Comparison of ENCODE assay signal across 7 cellular contexts in genomic region chr19:1261863-1262686, GRCh38. TPM values are rescaled to one million over a fixed set of nuclear protein-coding genes. Genes with fewer than 3 reads are reported as not detected.
A peak's percentile ranks its signal among the peaks of the same experiment; 100 is the strongest.
DNase-seq lines count a peak whose midpoint lies in the region; ATAC-seq and TF ChIP-seq lines count a peak whose summit lies in the region.

No MANE protein-coding gene starts in this region.

- peak; percentile 69 for DNase-seq in H7
- DNase-seq in RPMI8226: peak; percentile 88
- peak; percentile 95 to 96 (median 96) for DNase-seq in mucosa of descending colon
- DNase-seq in uterus: peak; percentile 89
- DNase-seq in NCI-H526 treated with DMSO at 0.1 percent for 48 hours (lab: John Stamatoyannopoulos, UW): no peak
- DNase-seq in stimulated activated CD4-positive, alpha-beta T cell treated with anti-CD3 and anti-CD28 coated beads, Interleukin-2, amount 100 ng/mL, for 48 hours: no peak

- H3K4me1 ChIP-seq in ectodermal cell (ENCODE audit: control insufficient read depth, insufficient read depth, low read length) (peaks cover 61% of the 10 kb centered on the region), mucosa of descending colon (ENCODE audit: low read depth) (peaks cover 70% of the 10 kb centered on the region), uterus (peaks cover 25 to 58% of the 10 kb centered on the region in 2 donors)

- peaks cover 3% of the 10 kb centered on the region for H3K36me3 ChIP-seq in H7 (replicated peaks; ENCODE audit: control insufficient read depth, insufficient read depth, low read length)
- H3K36me3 ChIP-seq in ectodermal cell (ENCODE audit: control insufficient read depth, insufficient read depth, low read length): peaks cover 1% of the 10 kb centered on the region
- no peaks in the 10 kb centered on the region for H3K36me3 ChIP-seq in mucosa of descending colon (ENCODE audit: low read depth)
- no peaks in the 10 kb centered on the region for H3K36me3 ChIP-seq in uterus

- TF ChIP-seq CTCF in mucosa of descending colon (IDR thresholded peaks at IDR 0.05) (no peak), uterus (IDR thresholded peaks at IDR 0.05) (no peak)

- H3K27ac ChIP-seq in ectodermal cell (ENCODE audit: insufficient read depth, low read depth, low read length, poor library complexity, severe bottlenecking) (peak overlapping the region; percentile 13), uterus (peak overlapping the region; percentile 94 to 95)

- intact Hi-C loops in mucosa of descending colon (cut with DNase I, micrococcal nuclease): no loop called here
- intact Hi-C loops in uterus (cut with DNase I; ENCODE audit: low total_unique reads): no loop called here

- peak in 1 of 2 donors; percentile 52 for TF ChIP-seq POLR2A in uterus (IDR thresholded peaks at IDR 0.05)

- peak; percentile 51 for ATAC-seq in mucosa of descending colon

- H3K9me3 ChIP-seq in ectodermal cell (ENCODE audit: control insufficient read depth, low read length): no peaks in the 10 kb centered on the region
- no peaks in the 10 kb centered on the region for H3K9me3 ChIP-seq in mucosa of descending colon
- no peaks in the 10 kb centered on the region for H3K9me3 ChIP-seq in uterus

- H3K27me3 ChIP-seq in H7 (ENCODE audit: control insufficient read depth, insufficient read depth, low read length): peaks cover under 1% of the 10 kb centered on the region; the same call in 1 of the 2 replicates
- H3K27me3 ChIP-seq in ectodermal cell (ENCODE audit: control insufficient read depth, insufficient read depth, low read length, poor library complexity, severe bottlenecking): peaks cover 2% of the 10 kb centered on the region
- no peaks in the 10 kb centered on the region for H3K27me3 ChIP-seq in uterus

- 48 to 52% methylated on average over 28 of the region's 28 CpGs for WGBS in ectodermal cell, 2 experiments

- H3K4me3 ChIP-seq in H7 (ENCODE audit: insufficient read depth, low read depth, low read length): peak overlapping the region; percentile 78
- peak overlapping the region; percentile 71 for H3K4me3 ChIP-seq in ectodermal cell (ENCODE audit: insufficient read depth, low read depth, low read length)
- no peak overlapping the region for H3K4me3 ChIP-seq in mucosa of descending colon
- peak overlapping the region; percentile 48 to 59 for H3K4me3 ChIP-seq in uterus

RNA-seq across cellular contexts. Expression of gene CIRBP, which starts 7.1 kb away (rescaled TPM):
- 219 and 221 TPM in 2 replicates for total RNA-seq in H7 (2014; rRNA removed; shearing (Covaris generic))
- polyA plus RNA-seq in ectodermal cell (2013, experiment 1 of 4): 532 TPM
- polyA plus RNA-seq in ectodermal cell (2013, experiment 2 of 4): 509 TPM
- 334 TPM for polyA plus RNA-seq in ectodermal cell (2013, experiment 3 of 4)
- 373 TPM for polyA plus RNA-seq in ectodermal cell (2013, experiment 4 of 4)
- total RNA-seq in mucosa of descending colon (100 to 1,000 TPM; 281 to 507 (median 300) TPM), uterus (100 to 1,000 TPM; 235 to 950 (median 535) TPM)

RNA-seq across cellular contexts. Expression of gene FAM174C, which starts 13.3 kb away (rescaled TPM):
- 78.0 and 83.1 TPM in 2 replicates for total RNA-seq in H7 (2014; rRNA removed; shearing (Covaris generic))
- polyA plus RNA-seq in ectodermal cell (2013, experiment 1 of 4): 21.4 TPM
- polyA plus RNA-seq in ectodermal cell (2013, experiment 2 of 4): 22.6 TPM
- 23.2 TPM for polyA plus RNA-seq in ectodermal cell (2013, experiment 3 of 4)
- 22.3 TPM for polyA plus RNA-seq in ectodermal cell (2013, experiment 4 of 4)
- total RNA-seq in mucosa of descending colon: 10 to 100 TPM; 34.2 to 40.1 (median 39.8) TPM
- total RNA-seq in uterus: 10 to 100 TPM in 2 of 4 donors, 1 to 10 TPM in 2; 2.1 to 24.3 (median 7.1) TPM

RNA-seq across cellular contexts. Expression of gene MIDN, which starts 13.7 kb away (rescaled TPM):
- 35.1 and 50.3 TPM in 2 replicates for total RNA-seq in H7 (2014; rRNA removed; shearing (Covaris generic))
- polyA plus RNA-seq in ectodermal cell (2013, experiment 1 of 4): 155 TPM
- polyA plus RNA-seq in ectodermal cell (2013, experiment 2 of 4): 178 TPM
- polyA plus RNA-seq in ectodermal cell (2013, experiment 3 of 4): 116 TPM
- polyA plus RNA-seq in ectodermal cell (2013, experiment 4 of 4): 120 TPM
- total RNA-seq in mucosa of descending colon: 100 to 1,000 TPM; 136 to 251 (median 213) TPM
- total RNA-seq in uterus: 100 to 1,000 TPM in 1 of 4 donors, 10 to 100 TPM in 2, under 1 TPM in 1; 0.77 to 108 (median 15.0) TPM

RNA-seq across cellular contexts. Expression of gene ATP5F1D, which starts 20.5 kb away (rescaled TPM):
- 44.7 and 53.1 TPM in 2 replicates for total RNA-seq in H7 (2014; rRNA removed; shearing (Covaris generic))
- 126 TPM for polyA plus RNA-seq in ectodermal cell (2013, experiment 1 of 4)
- 105 TPM for polyA plus RNA-seq in ectodermal cell (2013, experiment 2 of 4)
- polyA plus RNA-seq in ectodermal cell (2013, experiment 3 of 4): 117 TPM
- 124 TPM for polyA plus RNA-seq in ectodermal cell (2013, experiment 4 of 4)
- total RNA-seq in mucosa of descending colon: 100 to 1,000 TPM; 302 to 391 (median 378) TPM
- 100 to 1,000 TPM in 2 of 4 donors, 10 to 100 TPM in 1, 1 to 10 TPM in 1; 4.7 to 164 (median 68.9) TPM for total RNA-seq in uterus

RNA-seq across cellular contexts. Expression of gene EFNA2, which starts 23.6 kb away (rescaled TPM):
- 12.4 and 20.2 TPM in 2 replicates for total RNA-seq in H7 (2014; rRNA removed; shearing (Covaris generic))
- 34.3 TPM for polyA plus RNA-seq in ectodermal cell (2013, experiment 1 of 4)
- 34.7 TPM for polyA plus RNA-seq in ectodermal cell (2013, experiment 2 of 4)
- 35.1 TPM for polyA plus RNA-seq in ectodermal cell (2013, experiment 3 of 4)
- 33.8 TPM for polyA plus RNA-seq in ectodermal cell (2013, experiment 4 of 4)
- total RNA-seq in mucosa of descending colon (10 to 100 TPM; 19.0 to 62.2 (median 61.7) TPM), uterus (under 1 TPM in 1 of 4 donors, not detected in 3; 0.76 TPM)

Comparison
In these comparisons a context has a peak if more than half of its experiments do, and no peak if none do; other contexts are left out.
1. DNase-seq: peak in H7 (single experiment), RPMI8226 (single experiment), mucosa of descending colon (3 of 3) and uterus (2 of 2); none in NCI-H526 treated with DMSO at 0.1 percent for 48 hours (single experiment) and stimulated activated CD4-positive, alpha-beta T cell treated with anti-CD3 and anti-CD28 coated beads, Interleukin-2, amount 100 ng/mL, for 48 hours (0 of 2).